ENCODE assay signal across 8 cellular contexts in genomic region chr2:62304429-62305417, GRCh38.
DNase-seq lines count a peak whose midpoint lies in the region; ATAC-seq, FAIRE-seq and TF ChIP-seq lines count a peak whose summit lies in the region.

No MANE protein-coding gene starts in this region.

- FAIRE-seq in frontal cortex (lab: Jason Lieb, UNC), result no peak

- no peaks in the 10 kb centered on the region for H3K9me3 ChIP-seq in DND-41 (ENCODE audit: insufficient read depth, low read length, severe bottlenecking)
- H3K9me3 ChIP-seq in parathyroid adenoma (ENCODE audit: control insufficient read depth, low read length), result no peaks in the 10 kb centered on the region

- H3K4me3 ChIP-seq in DND-41 (ENCODE audit: low read depth in 1 of 2, low read length in 2 of 2), result no peak overlapping the region
- H3K4me3 ChIP-seq in parathyroid adenoma (ENCODE audit: low read depth, low read length), result no peak overlapping the region

- no peak overlapping the region for H3K4me2 ChIP-seq in DND-41 (ENCODE audit: insufficient read depth, low read length)
- H3K4me2 ChIP-seq in parathyroid adenoma (ENCODE audit: low read length), result no peak overlapping the region

- peak; percentile 30 for TF ChIP-seq POLR2A in erythroblast (IDR thresholded peaks at IDR 0.05; ENCODE audit: low read length)

- H3K4me1 ChIP-seq in DND-41 (ENCODE audit: insufficient read depth, low read length) (no peaks in the 10 kb centered on the region), parathyroid adenoma (peaks cover 5% of the 10 kb centered on the region)

- H2AFZ ChIP-seq in DND-41 (ENCODE audit: low read depth, low read length) (no peak overlapping the region), parathyroid adenoma (peak overlapping the region; percentile 20)

- no peaks in the 10 kb centered on the region for H4K20me1 ChIP-seq in DND-41 (ENCODE audit: insufficient read depth, low read length)

- H3K79me2 ChIP-seq in DND-41 (ENCODE audit: insufficient read depth, low read length), result no peaks in the 10 kb centered on the region
- H3K79me2 ChIP-seq in parathyroid adenoma, result no peaks in the 10 kb centered on the region

- peak; percentile 52; the same call in 2 of the 3 replicates for ATAC-seq in DND-41 (ENCODE audit: insufficient read depth, low read depth)
- no peak for ATAC-seq in HG02970 (IDR thresholded peaks at IDR 0.05; ENCODE audit: low FRiP score, unreplicated experiment)
- no peak for ATAC-seq in GM19397 (IDR thresholded peaks at IDR 0.05; ENCODE audit: unreplicated experiment)

- H3K27me3 ChIP-seq in DND-41 (ENCODE audit: insufficient read depth, low read length, poor library complexity), result no peaks in the 10 kb centered on the region
- no peaks in the 10 kb centered on the region for H3K27me3 ChIP-seq in parathyroid adenoma (ENCODE audit: control insufficient read depth, insufficient read depth, low read length)

- H3K9ac ChIP-seq in DND-41 (ENCODE audit: low read depth, low read length) (no peak overlapping the region), parathyroid adenoma (no peak overlapping the region)

- H3K27ac ChIP-seq in DND-41 (ENCODE audit: low read length) (no peak overlapping the region), parathyroid adenoma (no peak overlapping the region)

- DNase-seq in DND-41, result peak; percentile 36
- peak; percentile 53 for DNase-seq in NCI-H187 treated with DMSO at 0.1 percent for 48 hours (lab: John Stamatoyannopoulos, UW)
- peak; percentile 16 for DNase-seq in activated CD4-positive, alpha-beta T cell treated with anti-CD3 and anti-CD28 coated beads, Interleukin-2, amount 50 U/mL, for 1 hour
- DNase-seq in erythroblast (lab: John Stamatoyannopoulos, UW), result peak; percentile 81 to 85
- DNase-seq in frontal cortex (ENCODE audit: low spot score in 2 of 2), result no peak

- H3K36me3 ChIP-seq in DND-41 (ENCODE audit: insufficient read depth, low read length) (no peaks in the 10 kb centered on the region), parathyroid adenoma (ENCODE audit: control insufficient read depth, insufficient read depth, low read length) (no peaks in the 10 kb centered on the region)

- TF ChIP-seq CTCF in DND-41 (IDR thresholded peaks at IDR 0.05; ENCODE audit: borderline replicate concordance, extremely low read depth, low read length, poor library complexity, severe bottlenecking) (no peak), parathyroid adenoma (IDR thresholded peaks at IDR 0.05) (no peak)

Comparison
In these comparisons a context has a peak if more than half of its experiments do, and no peak if none do; other contexts are left out.
1. DNase-seq: peak in DND-41 (single experiment), NCI-H187 treated with DMSO at 0.1 percent for 48 hours (single experiment), activated CD4-positive, alpha-beta T cell treated with anti-CD3 and anti-CD28 coated beads, Interleukin-2, amount 50 U/mL, for 1 hour (single experiment) and erythroblast (2 of 2); none in frontal cortex (0 of 2).